ENCODE assay signal across 8 cellular contexts in the genomic region with DNA sequence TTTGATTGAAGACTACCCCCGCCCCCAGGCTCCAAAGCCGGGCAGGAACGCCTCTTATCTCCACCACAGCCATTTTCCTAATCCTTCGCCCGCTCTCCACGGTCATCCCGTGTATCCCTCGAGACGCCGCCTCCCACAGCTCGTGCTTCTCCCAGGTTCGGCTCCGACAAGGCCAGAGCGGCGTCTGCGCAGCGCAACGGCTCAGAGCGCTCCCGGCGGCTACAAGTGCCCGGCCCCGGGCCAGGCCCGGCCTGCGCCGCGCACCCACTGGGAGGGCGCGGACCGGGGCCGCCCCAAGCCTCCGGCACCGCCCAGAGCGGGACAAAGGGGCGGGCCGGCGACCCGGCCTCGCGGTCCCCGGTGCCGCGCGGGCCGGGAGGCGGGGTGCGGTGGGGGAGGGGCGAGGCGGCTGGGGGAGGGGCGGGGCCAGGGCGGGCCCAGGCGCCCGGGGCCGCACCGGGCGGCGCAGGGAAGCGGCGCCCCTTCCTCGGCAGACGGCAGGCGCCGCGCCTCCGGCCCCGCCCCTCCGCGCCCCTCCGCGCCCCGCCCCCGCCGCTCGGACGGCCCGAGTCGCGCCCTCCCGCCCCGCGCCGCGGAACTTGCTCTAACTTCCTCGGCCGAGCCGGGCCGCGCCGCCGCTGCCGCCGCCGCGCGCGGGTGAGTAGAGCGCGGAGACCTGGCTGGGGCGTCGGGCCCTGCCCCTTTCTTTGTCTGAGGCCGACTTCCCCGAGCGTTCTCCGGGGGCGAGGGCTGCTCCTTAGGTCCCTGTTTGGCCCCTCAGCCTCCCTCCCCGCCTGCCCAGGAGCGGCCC. TPM values are rescaled to one million over a fixed set of nuclear protein-coding genes. Genes with fewer than 3 reads are reported as not detected.
A peak's percentile ranks its signal among the peaks of the same experiment; 100 is the strongest.
DNase-seq lines count a peak whose midpoint lies in the region; ATAC-seq and TF ChIP-seq lines count a peak whose summit lies in the region.

A gene with protein sequence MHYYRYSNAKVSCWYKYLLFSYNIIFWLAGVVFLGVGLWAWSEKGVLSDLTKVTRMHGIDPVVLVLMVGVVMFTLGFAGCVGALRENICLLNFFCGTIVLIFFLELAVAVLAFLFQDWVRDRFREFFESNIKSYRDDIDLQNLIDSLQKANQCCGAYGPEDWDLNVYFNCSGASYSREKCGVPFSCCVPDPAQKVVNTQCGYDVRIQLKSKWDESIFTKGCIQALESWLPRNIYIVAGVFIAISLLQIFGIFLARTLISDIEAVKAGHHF (plus strand): TSS at position 596 of the 811 bp plus-strand sequence. CDS start 34,924 bp downstream, outside the sequence.

- POLR2A ChIA-PET in RWPE1 (lab: Yijun Ruan, JAX; ENCODE audit: low non-redundant PET) = interaction anchor here (0.8 kb wide), 1 partner anchor 25 kb away, joined by 4 read pairs; no protein-coding TSS in a partner anchor

- TF ChIP-seq CTCF in RWPE1 (conservative IDR thresholded peaks at IDR 0.05; ENCODE audit: low read depth) (no peak), fibroblast of the aortic adventitia (IDR thresholded peaks at IDR 0.05; ENCODE audit: insufficient read depth, low read length) (no peak), nephron (IDR thresholded peaks at IDR 0.05; ENCODE audit: unreplicated experiment in 3 of 3) (no peak)

- peak within 1 kb of the TSS; percentile 93 to 98 (median 95) for H3K27ac Mint-ChIP-seq in nephron

- peaks cover 34% of the 10 kb centered on the region for H3K4me1 Mint-ChIP-seq in nephron

- CTCF ChIA-PET in RWPE1 (lab: Yijun Ruan, JAX) = interaction anchor here (0.6 to 6.0 kb wide), 6 partner anchors 9 to 1254 kb away, joined by 3 to 41 read pairs (median 4); no protein-coding TSS in a partner anchor

- H3K9me3 Mint-ChIP-seq in nephron = no peaks in the 10 kb centered on the region

- H3K27ac ChIP-seq in RWPE1 = peak within 1 kb of the TSS; percentile 97

- no peaks in the 10 kb centered on the region for H3K36me3 Mint-ChIP-seq in nephron (ENCODE audit: low read depth)

- ATAC-seq in GM19397 (IDR thresholded peaks at IDR 0.05; ENCODE audit: unreplicated experiment) (peak; percentile 72), HG03521 (IDR thresholded peaks at IDR 0.05; ENCODE audit: unreplicated experiment) (peak; percentile 59)

- peak within 1 kb of the TSS; percentile 85 for H3K4me3 ChIP-seq in fibroblast of the aortic adventitia (ENCODE audit: low read depth, low read length)

- H3K27me3 Mint-ChIP-seq in nephron (ENCODE audit: low read depth) = peaks cover 4% of the 10 kb centered on the region

- H3K4me3 Mint-ChIP-seq in nephron = peak within 1 kb of the TSS; percentile 91 to 98 (median 96)

- DNase-seq in CMK (ENCODE audit: low read depth) (peak; percentile 57), RWPE1 (ENCODE audit: low spot score) (peak; percentile 86), activated gamma-delta T cell (lab: John Stamatoyannopoulos, UW) (peak; percentile 65), fibroblast of the aortic adventitia (ENCODE audit: low read depth) (peak; percentile 79), stromal cell of bone marrow (ENCODE audit: low read depth) (peak; percentile 57)

RNA-seq across cellular contexts. Expression of the gene that starts here (rescaled TPM):
- 21.3 and 107 TPM in 2 replicates for total RNA-seq in fibroblast of the aortic adventitia (ENCODE audit: low replicate concordance)

Comparison
In these comparisons a context has a peak if more than half of its experiments do, and no peak if none do; other contexts are left out.
1. Peak in every context shown above with its lines: DNase-seq, ATAC-seq, H3K4me3 ChIP-seq and H3K27ac ChIP-seq.